Comparison of ENCODE assay signal across 9 cellular contexts in the genomic region with DNA sequence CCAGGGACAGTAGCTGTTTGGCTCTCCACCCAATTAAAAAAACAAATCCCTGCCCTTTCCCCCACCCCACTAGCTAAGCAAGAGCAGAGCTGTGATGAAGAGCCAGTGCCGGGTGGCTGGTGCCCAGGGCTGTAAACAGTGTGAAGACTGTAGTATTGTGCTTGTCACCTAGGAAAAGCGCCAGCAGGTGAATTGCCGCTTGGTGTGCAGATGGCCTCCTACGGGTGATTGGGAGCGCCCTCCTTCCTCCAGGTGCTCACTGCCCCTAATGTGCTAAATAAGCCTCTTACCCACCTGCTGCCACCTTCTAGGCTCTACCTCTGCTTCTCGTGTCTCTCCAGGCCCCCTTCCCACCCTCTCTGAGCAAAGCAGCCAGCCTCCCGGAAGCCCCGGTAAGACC. TPM values are rescaled to one million over a fixed set of nuclear protein-coding genes. Genes with fewer than 3 reads are reported as not detected.
DNase-seq lines count a peak whose midpoint lies in the region; ATAC-seq and TF ChIP-seq lines count a peak whose summit lies in the region.
"Had no signal": no experiment of that assay in that cellular context is flagged by ENCODE, and none has a peak within 500 bp of the region (broad histone marks: within the 10 kb centered on the region; RNA-seq: fewer than 3 reads in every experiment).

No MANE protein-coding gene starts in this region.

- H3F3A ChIP-seq in GM23248 (ENCODE audit: insufficient read depth) = peaks cover 37% of the 10 kb centered on the region; the same call in 1 of the 2 replicates

- H3K4me2 ChIP-seq in neuronal stem cell (ENCODE audit: insufficient read depth, low read length, poor library complexity, severe bottlenecking) (no peak overlapping the region), GM23248 (ENCODE audit: unreplicated experiment) (no peak overlapping the region)

- no peak for TF ChIP-seq CTCF in GM10266 (IDR thresholded peaks at IDR 0.05; ENCODE audit: control insufficient read depth, insufficient read depth, low read depth, missing control alignments)

- no peak overlapping the region for H2BK120ac ChIP-seq in neuronal stem cell (ENCODE audit: low read depth, low read length)

- H2AK5ac ChIP-seq in neuronal stem cell (ENCODE audit: low read depth, low read length) = no peak overlapping the region

- H3K4ac ChIP-seq in neuronal stem cell (ENCODE audit: low read length) = no peak overlapping the region

- H2AFZ ChIP-seq in neuronal stem cell (ENCODE audit: low read length) (no peak overlapping the region), GM23248 (no peak overlapping the region)

- H3K27me3 ChIP-seq in CD8-positive, alpha-beta memory T cell (ENCODE audit: insufficient read depth, low read length, poor library complexity, severe bottlenecking) = no peaks in the 10 kb centered on the region
- H3K27me3 ChIP-seq in neuronal stem cell (ENCODE audit: control insufficient read depth in 3 of 3, insufficient read depth in 3 of 3, low read depth in 1 of 3, low read length in 3 of 3) (no peaks in the 10 kb centered on the region), GM23248 (replicated peaks; ENCODE audit: insufficient read depth) (no peaks in the 10 kb centered on the region)

- no peaks in the 10 kb centered on the region for H3K9me3 Mint-ChIP-seq in CD8-positive, alpha-beta memory T cell

- no peaks in the 10 kb centered on the region for H3K9me2 ChIP-seq in GM23248 (ENCODE audit: insufficient read depth)

- CTCF ChIA-PET in CD8-positive, alpha-beta memory T cell (lab: Charles Lee) = no interaction called here

- no peak overlapping the region for H2BK5ac ChIP-seq in neuronal stem cell (ENCODE audit: low read length)

- no peak overlapping the region for H3K4me3 Mint-ChIP-seq in CD8-positive, alpha-beta memory T cell

- no peak overlapping the region for H3K9ac ChIP-seq in neuronal stem cell (ENCODE audit: low read depth, low read length, poor library complexity)
- no peak overlapping the region; the same call in 1 of the 2 replicates for H3K9ac ChIP-seq in GM23248

- H3K79me1 ChIP-seq in neuronal stem cell (ENCODE audit: low read depth, low read length) = peaks cover 2% of the 10 kb centered on the region

- peak overlapping the region in 5 of 8 donors; percentile 29 to 88 (median 61) for H3K27ac Mint-ChIP-seq in CD8-positive, alpha-beta memory T cell

- in situ Hi-C loops in GM23248 (cut with MboI) = no loop called here

- no peak for ATAC-seq in HG03342 (IDR thresholded peaks at IDR 0.05; ENCODE audit: unreplicated experiment)

- no peak overlapping the region for H3K23ac ChIP-seq in neuronal stem cell (ENCODE audit: low read depth, low read length, poor library complexity)

- peaks cover 62% of the 10 kb centered on the region for H3K79me2 ChIP-seq in GM23248 (ENCODE audit: insufficient read depth)

- H2BK12ac ChIP-seq in neuronal stem cell (ENCODE audit: low read length) = no peak overlapping the region

- no peak overlapping the region for H3K14ac ChIP-seq in neuronal stem cell (ENCODE audit: low read length)

- no peaks in the 10 kb centered on the region for H3K9me3 ChIP-seq in CD8-positive, alpha-beta memory T cell (ENCODE audit: low read length)
- H3K9me3 ChIP-seq in neuronal stem cell (replicated peaks in 1 of 2; ENCODE audit: control insufficient read depth in 2 of 2, insufficient read depth in 1 of 2, low read depth in 1 of 2, low read length in 2 of 2) = no peaks in the 10 kb centered on the region
- no peaks in the 10 kb centered on the region for H3K9me3 ChIP-seq in GM23248 (ENCODE audit: low read depth)

- H3K36me3 ChIP-seq in CD8-positive, alpha-beta memory T cell (ENCODE audit: insufficient read depth, low read length) = peaks cover 31% of the 10 kb centered on the region
- H3K36me3 ChIP-seq in neuronal stem cell (replicated peaks in 1 of 2; ENCODE audit: control insufficient read depth in 2 of 2, insufficient read depth in 2 of 2, low read length in 2 of 2) = peaks cover 26 to 92% of the 10 kb centered on the region in 2 donors
- peaks cover 34% of the 10 kb centered on the region for H3K36me3 ChIP-seq in GM23248 (ENCODE audit: low read depth)

- H3K27ac ChIP-seq in CD8-positive, alpha-beta memory T cell (ENCODE audit: low read depth, low read length) = no peak overlapping the region
- peak overlapping the region; percentile 34 for H3K27ac ChIP-seq in neuronal stem cell (replicated peaks; ENCODE audit: low read length)
- H3K27ac ChIP-seq in GM23248 = no peak overlapping the region

- no peak overlapping the region for H2BK15ac ChIP-seq in neuronal stem cell (ENCODE audit: low read length)

- H3K4me3 ChIP-seq in CD8-positive, alpha-beta memory T cell (ENCODE audit: low read length) = no peak overlapping the region
- H3K4me3 ChIP-seq in neuronal stem cell (ENCODE audit: low read length in 2 of 2) (no peak overlapping the region), GM23248 (no peak overlapping the region)

- H4K8ac ChIP-seq in neuronal stem cell (ENCODE audit: low read depth, low read length) = no peak overlapping the region

- H3K27me3 Mint-ChIP-seq in CD8-positive, alpha-beta memory T cell = peaks cover 0 to 2% of the 10 kb centered on the region in 2 donors

- WGBS in neuronal stem cell (ENCODE audit: extremely low coverage in 2 of 2, insufficient read length in 2 of 2, insufficient replicate concordance in 1 of 2), 2 donors = no CpG with 5 or more reads among the region's 8 CpGs
- WGBS in GM23248 (ENCODE audit: low coverage in 1 of 2, low lambda C conversion rate in 2 of 2, missing lambda C conversion rate in 2 of 2), 2 experiments = 84 to 87% methylated on average over 7 to 8 of the region's 8 CpGs

- DNase-seq in CD8-positive, alpha-beta memory T cell = no peak
- DNase-seq in NCI-H187 treated with DMSO at 0.1 percent for 48 hours (lab: John Stamatoyannopoulos, UW) (peak; percentile 82), cerebellum (ENCODE audit: low spot score) (peak; percentile 53), neuronal stem cell (ENCODE audit: low spot score) (no peak), GM23248 (no peak), GM10266 (ENCODE audit: extremely low spot score) (no peak)
- DNase-seq in activated T-cell treated with anti-CD3 and anti-CD28 coated beads, Interleukin-2, amount 50 U/mL, for 48 hours = no peak
- DNase-seq: effector CD8-positive, alpha-beta T cell had no signal

- peaks cover 7 to 12% (median 8%) of the 10 kb centered on the region in 3 donors for H3K4me1 Mint-ChIP-seq in CD8-positive, alpha-beta memory T cell

- POLR2A ChIA-PET in CD8-positive, alpha-beta memory T cell (lab: Charles Lee) = no interaction called here

- H3K18ac ChIP-seq in neuronal stem cell (ENCODE audit: low read length) = no peak overlapping the region

- H4K91ac ChIP-seq in neuronal stem cell (ENCODE audit: low read depth, low read length, poor library complexity) = no peak overlapping the region

- no peaks in the 10 kb centered on the region for H4K20me1 ChIP-seq in GM23248 (ENCODE audit: insufficient read depth)

- no peaks in the 10 kb centered on the region for H3K4me1 ChIP-seq in CD8-positive, alpha-beta memory T cell (ENCODE audit: insufficient read depth, low read length)
- H3K4me1 ChIP-seq in neuronal stem cell (ENCODE audit: control insufficient read depth in 2 of 2, insufficient read depth in 1 of 2, low read depth in 1 of 2, low read length in 2 of 2) (peaks cover 16 to 37% of the 10 kb centered on the region in 2 donors), GM23248 (ENCODE audit: insufficient read depth) (peaks cover 26% of the 10 kb centered on the region)

- H3K36me3 Mint-ChIP-seq in CD8-positive, alpha-beta memory T cell = peaks cover 0 to 80% (median 6%) of the 10 kb centered on the region in 3 donors

RNA-seq across cellular contexts. Expression of a gene that starts 18.4 kb away (rescaled TPM):
- under 1 TPM; 0.29 to 0.79 TPM for total RNA-seq in CD8-positive, alpha-beta memory T cell
- polyA plus RNA-seq in CD8-positive, alpha-beta memory T cell = not detected
- not detected for total RNA-seq in cerebellum
- polyA plus RNA-seq in neuronal stem cell (2013, experiment 1 of 2) = not detected
- polyA plus RNA-seq in neuronal stem cell (2013, experiment 2 of 2) = 0.06 TPM
- total RNA-seq in GM23248 (2014; rRNA removed; shearing (Covaris generic)) = 0.13 and 0.22 TPM in 2 replicates
- 0.11 TPM in 1 of 2 replicates, not detected in the other for polyA plus RNA-seq in GM23248 (2016; fragmentation: Nextera tagmentation; extraction: Ambion mirVana)

RNA-seq across cellular contexts. Expression of a gene that starts 41.1 kb away (rescaled TPM):
- total RNA-seq in CD8-positive, alpha-beta memory T cell = 100 to 1,000 TPM; 200 to 219 TPM
- 118 TPM for polyA plus RNA-seq in CD8-positive, alpha-beta memory T cell
- total RNA-seq in cerebellum = 55.3 TPM
- 74.9 TPM for polyA plus RNA-seq in neuronal stem cell (2013, experiment 1 of 2)
- polyA plus RNA-seq in neuronal stem cell (2013, experiment 2 of 2) = 75.0 TPM
- 139 and 151 TPM in 2 replicates for total RNA-seq in GM23248 (2014; rRNA removed; shearing (Covaris generic))
- 212 and 220 TPM in 2 replicates for polyA plus RNA-seq in GM23248 (2016; fragmentation: Nextera tagmentation; extraction: Ambion mirVana)

RNA-seq across cellular contexts. Expression of a gene that starts 59.0 kb away (rescaled TPM):
- total RNA-seq in CD8-positive, alpha-beta memory T cell = 10 to 100 TPM; 20.2 to 23.4 TPM
- polyA plus RNA-seq in CD8-positive, alpha-beta memory T cell = 39.4 TPM
- total RNA-seq in cerebellum = 10.7 TPM
- 21.6 TPM for polyA plus RNA-seq in neuronal stem cell (2013, experiment 1 of 2)
- polyA plus RNA-seq in neuronal stem cell (2013, experiment 2 of 2) = 20.9 TPM
- total RNA-seq in GM23248 (2014; rRNA removed; shearing (Covaris generic)) = 183 and 189 TPM in 2 replicates
- polyA plus RNA-seq in GM23248 (2016; fragmentation: Nextera tagmentation; extraction: Ambion mirVana) = 175 and 183 TPM in 2 replicates

Comparison
In these comparisons a context has a peak if more than half of its experiments do, and no peak if none do; other contexts are left out.
1. DNase-seq: peak in NCI-H187 treated with DMSO at 0.1 percent for 48 hours (single experiment) and cerebellum (single experiment); none in CD8-positive, alpha-beta memory T cell (0 of 5), neuronal stem cell (single experiment), GM23248 (single experiment), GM10266 (single experiment) and activated T-cell treated with anti-CD3 and anti-CD28 coated beads, Interleukin-2, amount 50 U/mL, for 48 hours (0 of 2).